25 cellular contexts compared by ENCODE assay signal in the genomic region with DNA sequence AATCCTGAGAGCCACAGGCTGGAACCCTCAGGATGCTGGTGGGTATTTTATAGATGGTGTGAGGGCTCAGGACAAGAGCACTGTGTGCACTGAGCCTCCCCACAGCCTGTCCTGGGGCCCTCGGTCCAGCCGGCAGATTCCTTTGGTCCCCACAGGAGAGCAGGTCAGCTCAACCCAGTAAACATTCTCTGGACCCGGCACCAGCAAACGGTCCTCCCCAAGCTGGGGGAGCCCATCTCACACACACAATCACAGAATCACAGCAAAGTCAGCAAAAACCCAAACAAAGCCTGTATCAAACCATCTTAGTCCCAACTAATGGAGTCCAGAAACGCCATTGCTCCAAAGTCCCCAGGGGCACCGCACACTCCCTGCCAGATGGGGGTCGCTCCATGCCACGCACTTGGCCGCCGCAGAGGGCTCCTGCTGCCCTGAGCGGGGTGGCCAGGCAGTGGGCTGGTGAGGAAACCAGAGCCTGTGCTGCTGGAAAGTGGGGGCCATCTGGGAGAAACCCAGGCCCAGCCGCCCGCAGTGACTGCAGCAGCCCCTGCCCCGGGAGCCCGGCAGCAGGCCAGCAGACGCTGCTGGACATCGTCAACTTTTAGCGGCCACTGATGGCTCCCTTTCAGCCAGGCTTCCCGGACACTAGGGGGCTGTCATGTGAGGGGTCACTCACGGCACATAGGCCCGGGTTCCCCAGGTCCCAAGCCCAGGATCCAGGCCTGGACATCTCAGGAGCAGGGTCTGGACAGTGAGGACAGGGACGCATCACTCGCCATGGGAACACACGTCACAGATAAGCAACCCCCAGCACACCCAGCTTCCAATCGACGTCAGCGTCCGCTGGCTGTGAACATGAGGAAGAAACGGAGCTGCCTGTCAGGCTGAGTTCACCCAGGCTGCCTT. TPM values are rescaled to one million over a fixed set of nuclear protein-coding genes. Genes with fewer than 3 reads are reported as not detected.
A peak's percentile ranks its signal among the peaks of the same experiment; 100 is the strongest.
DNase-seq lines count a peak whose midpoint lies in the region; ATAC-seq and TF ChIP-seq lines count a peak whose summit lies in the region.
"Had no signal": no experiment of that assay in that cellular context is flagged by ENCODE, and none has a peak within 500 bp of the region (broad histone marks: within the 10 kb centered on the region; RNA-seq: fewer than 3 reads in every experiment).

No MANE protein-coding gene starts in this region.

- no peak overlapping the region for H3K9ac ChIP-seq in mesenchymal stem cell (ENCODE audit: low read length)

- WGBS in heart right ventricle, 2 donors = 46 to 48% methylated on average over 29 of the region's 29 CpGs
- 67% methylated on average over 29 of the region's 29 CpGs for WGBS in mesenchymal stem cell

- DNase-seq in ELF-1 (ENCODE audit: low read depth, low spot score) (peak; percentile 32), heart right ventricle (peak; percentile 26 to 42), mesenchymal stem cell (peak; percentile 60), SKM-1 (lab: John Stamatoyannopoulos, UW; ENCODE audit: unreplicated experiment) (no peak), CD14-positive monocyte (ENCODE audit: low spot score) (no peak)
- no peak for DNase-seq in activated T-helper 1 cell treated with anti-CD3 and anti-CD28 coated beads, Interleukin-12 subunit alpha, Interleukin-12 subunit beta, Interleukin-2, Interleukin-4 antibody, amounts not matched to agents 30 ng/mL and 10 ng/mL and 1 ng/mL, durations not matched to agents 14 hours and 24 hours and 36 hours (ENCODE audit: low spot score)
- DNase-seq: activated CD4-positive, alpha-beta T cell treated with anti-CD3 and anti-CD28 coated beads, Interleukin-2, amount 50 U/mL, for 48 hours; activated CD8-positive, alpha-beta memory T cell treated with anti-CD3 and anti-CD28 coated beads, Interleukin-2, amount 50 U/mL, for 4 hours; activated naive CD4-positive, alpha-beta T cell treated with anti-CD3 and anti-CD28 coated beads, Interleukin-2, amount 50 U/mL, for 16 hours; amygdala; H9; KBM-7; MG63; NCI-H2029 treated with DMSO at 0.1 percent for 48 hours; NCI-H2227 treated with DMSO at 0.1 percent for 48 hours; NCI-H69; nucleus accumbens; SJCRH30; trophoblast cell had no signal

- no peaks in the 10 kb centered on the region for H3K79me1 ChIP-seq in mesenchymal stem cell (replicated peaks; ENCODE audit: low read length, poor library complexity, severe bottlenecking)

- H2BK5ac ChIP-seq in mesenchymal stem cell (ENCODE audit: low read depth, low read length, poor library complexity, severe bottlenecking) = no peak overlapping the region

- H3K4me2 ChIP-seq in mesenchymal stem cell (ENCODE audit: low read length, poor library complexity, severe bottlenecking) = no peak overlapping the region

- H3K27ac Mint-ChIP-seq in brain (peak overlapping the region in 3 of 5 experiments; percentile 8 to 60 (median 35)), CD14-positive monocyte (no peak overlapping the region)
- no peak overlapping the region for H3K27ac Mint-ChIP-seq in activated T-helper 1 cell treated with anti-CD3 and anti-CD28 coated beads, Interleukin-12 subunit alpha, Interleukin-12 subunit beta, Interleukin-2, Interleukin-4 antibody, amounts not matched to agents 30 ng/mL and 10 ng/mL and 1 ng/mL, durations not matched to agents 14 hours and 24 hours and 36 hours
- H3K27ac Mint-ChIP-seq: activated T-helper 17 cell treated with anti-CD3 and anti-CD28 coated beads, Interleukin-2, amount 50 U/mL, for 72 hours; B cell; dendritic cell treated with granulocyte-macrophage colony-stimulating factor and Interleukin-4, amounts not matched to agents 40 ng/mL and 50 ng/mL, for 4 days had no signal

- H4K91ac ChIP-seq in mesenchymal stem cell (ENCODE audit: low read length) = no peak overlapping the region

- H3K27me3 Mint-ChIP-seq in brain (peaks cover 6% of the 10 kb centered on the region), CD14-positive monocyte (ENCODE audit: low read depth in 3 of 3) (peaks cover 0 to 9% (median 5%) of the 10 kb centered on the region in 3 donors)
- no peaks in the 10 kb centered on the region for H3K27me3 Mint-ChIP-seq in activated T-helper 1 cell treated with anti-CD3 and anti-CD28 coated beads, Interleukin-12 subunit alpha, Interleukin-12 subunit beta, Interleukin-2, Interleukin-4 antibody, amounts not matched to agents 30 ng/mL and 10 ng/mL and 1 ng/mL, durations not matched to agents 14 hours and 24 hours and 36 hours (ENCODE audit: insufficient read depth)
- H3K27me3 Mint-ChIP-seq: activated T-helper 17 cell treated with anti-CD3 and anti-CD28 coated beads, Interleukin-2, amount 50 U/mL, for 72 hours; B cell had no signal

- ATAC-seq in heart right ventricle (peak; percentile 30 to 77 (median 59)), HG03135 (IDR thresholded peaks at IDR 0.05; ENCODE audit: unreplicated experiment) (no peak)
- ATAC-seq: activated T-helper 17 cell treated with anti-CD3 and anti-CD28 coated beads, Interleukin-2, amount 50 U/mL, for 72 hours had no signal

- no peak overlapping the region for H3K27ac ChIP-seq in heart right ventricle
- no peak overlapping the region for H3K27ac ChIP-seq in mesenchymal stem cell (ENCODE audit: low read length, poor library complexity, severe bottlenecking)
- H3K27ac ChIP-seq: SJCRH30 had no signal

- no peaks in the 10 kb centered on the region for H3K9me3 ChIP-seq in heart right ventricle
- H3K9me3 ChIP-seq in mesenchymal stem cell (ENCODE audit: control insufficient read depth, low read length) = no peaks in the 10 kb centered on the region
- H3K9me3 ChIP-seq: MG63, SJCRH30 had no signal

- intact Hi-C loops in heart right ventricle (cut with DNase I) (loop anchor here in 1 of 10 donors (5.0 kb wide), 1 partner anchor 53 kb away; no protein-coding TSS in a partner anchor), CD14-positive monocyte (cut with micrococcal nuclease) (loop anchor here in 1 of 2 donors (10.0 kb wide), 1 partner anchor 65 kb away; a partner anchor contains a TSS)
- intact Hi-C loops in activated T-helper 1 cell treated with anti-CD3 and anti-CD28 coated beads, Interleukin-12 subunit alpha, Interleukin-12 subunit beta, Interleukin-2, Interleukin-4 antibody, amounts not matched to agents 30 ng/mL and 10 ng/mL and 1 ng/mL, durations not matched to agents 14 hours and 24 hours and 36 hours (cut with micrococcal nuclease) = no loop called here

- no peaks in the 10 kb centered on the region for H3K27me3 ChIP-seq in heart right ventricle
- H3K27me3 ChIP-seq in mesenchymal stem cell (ENCODE audit: control insufficient read depth in 1 of 2, insufficient read depth in 1 of 2, low read length in 2 of 2) = peaks cover 0 to 4% of the 10 kb centered on the region in 2 experiments
- H3K27me3 ChIP-seq: MG63, SJCRH30 had no signal

- H3K14ac ChIP-seq in mesenchymal stem cell (ENCODE audit: low read length in 2 of 2) = no peak overlapping the region

- H3K36me3 Mint-ChIP-seq in brain (no peaks in the 10 kb centered on the region), CD14-positive monocyte (peaks cover 8% of the 10 kb centered on the region in 2 donors)
- H3K36me3 Mint-ChIP-seq in activated T-helper 1 cell treated with anti-CD3 and anti-CD28 coated beads, Interleukin-12 subunit alpha, Interleukin-12 subunit beta, Interleukin-2, Interleukin-4 antibody, amounts not matched to agents 30 ng/mL and 10 ng/mL and 1 ng/mL, durations not matched to agents 14 hours and 24 hours and 36 hours (ENCODE audit: low read depth) = no peaks in the 10 kb centered on the region

- H3K4me3 ChIP-seq in heart right ventricle (peak overlapping the region in 1 of 10 donors; percentile 12), mesenchymal stem cell (ENCODE audit: insufficient read depth in 1 of 2, low read depth in 1 of 2, low read length in 2 of 2) (no peak overlapping the region)
- H3K4me3 ChIP-seq: MG63, SJCRH30 had no signal

- H2BK12ac ChIP-seq in mesenchymal stem cell (ENCODE audit: low read length in 2 of 2) = no peak overlapping the region

- no peak overlapping the region for H2BK120ac ChIP-seq in mesenchymal stem cell (ENCODE audit: low read depth, low read length)

- H3K9me3 Mint-ChIP-seq in brain = no peaks in the 10 kb centered on the region
- H3K9me3 Mint-ChIP-seq in activated T-helper 1 cell treated with anti-CD3 and anti-CD28 coated beads, Interleukin-12 subunit alpha, Interleukin-12 subunit beta, Interleukin-2, Interleukin-4 antibody, amounts not matched to agents 30 ng/mL and 10 ng/mL and 1 ng/mL, durations not matched to agents 14 hours and 24 hours and 36 hours = no peaks in the 10 kb centered on the region
- peaks cover 0 to 3% (median 0%) of the 10 kb centered on the region in 7 donors for H3K9me3 Mint-ChIP-seq in CD14-positive monocyte
- H3K9me3 Mint-ChIP-seq: activated T-helper 17 cell treated with anti-CD3 and anti-CD28 coated beads, Interleukin-2, amount 50 U/mL, for 72 hours; dendritic cell treated with granulocyte-macrophage colony-stimulating factor and Interleukin-4, amounts not matched to agents 40 ng/mL and 50 ng/mL, for 4 days; H9 had no signal

- H2AK5ac ChIP-seq in mesenchymal stem cell (ENCODE audit: low read length, severe bottlenecking) = no peak overlapping the region

- H2AFZ ChIP-seq in mesenchymal stem cell (ENCODE audit: low read depth, low read length) = no peak overlapping the region

- H3K36me3 ChIP-seq in heart right ventricle = no peaks in the 10 kb centered on the region
- H3K36me3 ChIP-seq in mesenchymal stem cell (ENCODE audit: control insufficient read depth in 1 of 2, insufficient read depth in 2 of 2, low read depth in 1 of 2, low read length in 2 of 2) = peaks cover 3 to 11% of the 10 kb centered on the region in 2 experiments
- H3K36me3 ChIP-seq: MG63, SJCRH30 had no signal

- no peak overlapping the region for H2BK15ac ChIP-seq in mesenchymal stem cell (ENCODE audit: low read depth, poor library complexity, severe bottlenecking)

- no peak overlapping the region for H3K4me3 Mint-ChIP-seq in brain
- H3K4me3 Mint-ChIP-seq in activated T-helper 1 cell treated with anti-CD3 and anti-CD28 coated beads, Interleukin-12 subunit alpha, Interleukin-12 subunit beta, Interleukin-2, Interleukin-4 antibody, amounts not matched to agents 30 ng/mL and 10 ng/mL and 1 ng/mL, durations not matched to agents 14 hours and 24 hours and 36 hours = no peak overlapping the region
- no peak overlapping the region for H3K4me3 Mint-ChIP-seq in CD14-positive monocyte
- H3K4me3 Mint-ChIP-seq: activated T-helper 17 cell treated with anti-CD3 and anti-CD28 coated beads, Interleukin-2, amount 50 U/mL, for 72 hours; B cell; dendritic cell treated with granulocyte-macrophage colony-stimulating factor and Interleukin-4, amounts not matched to agents 40 ng/mL and 50 ng/mL, for 4 days; H9 had no signal

- H3K4me1 Mint-ChIP-seq in brain (peaks cover 26% of the 10 kb centered on the region), CD14-positive monocyte (peaks cover 4% of the 10 kb centered on the region)
- no peaks in the 10 kb centered on the region for H3K4me1 Mint-ChIP-seq in activated T-helper 1 cell treated with anti-CD3 and anti-CD28 coated beads, Interleukin-12 subunit alpha, Interleukin-12 subunit beta, Interleukin-2, Interleukin-4 antibody, amounts not matched to agents 30 ng/mL and 10 ng/mL and 1 ng/mL, durations not matched to agents 14 hours and 24 hours and 36 hours (ENCODE audit: low read depth)
- H3K4me1 Mint-ChIP-seq: activated T-helper 17 cell treated with anti-CD3 and anti-CD28 coated beads, Interleukin-2, amount 50 U/mL, for 72 hours; B cell had no signal

- H3K23ac ChIP-seq in mesenchymal stem cell (ENCODE audit: low read length in 2 of 2) = no peak overlapping the region

- no peak overlapping the region for H3K18ac ChIP-seq in mesenchymal stem cell (ENCODE audit: low read depth in 1 of 2, low read length in 2 of 2)

- H3K4me1 ChIP-seq in heart right ventricle = peaks cover 0 to 8% (median 0%) of the 10 kb centered on the region in 9 donors
- H3K4me1 ChIP-seq in mesenchymal stem cell (ENCODE audit: control insufficient read depth, insufficient read depth, low read depth, low read length) = peaks cover 3% of the 10 kb centered on the region
- H3K4me1 ChIP-seq: SJCRH30 had no signal

- H3K4ac ChIP-seq in mesenchymal stem cell (ENCODE audit: low read depth in 1 of 2, low read length in 2 of 2) = no peak overlapping the region

- no peak overlapping the region for H4K8ac ChIP-seq in mesenchymal stem cell (ENCODE audit: low read length)

- TF ChIP-seq CTCF in brain (conservative IDR thresholded peaks at IDR 0.05) (no peak), heart right ventricle (IDR thresholded peaks at IDR 0.05) (peak in 3 of 9 donors; percentile 11 to 30 (median 18)), CD14-positive monocyte (IDR thresholded peaks at IDR 0.05) (no peak)

RNA-seq across cellular contexts. Expression of a gene that starts 52.6 kb away (rescaled TPM):
- polyA plus RNA-seq in brain (ENCODE audit: insufficient read depth, low read depth, low replicate concordance) = 116 TPM
- total RNA-seq in heart right ventricle = 10 to 100 TPM in 9 of 10 donors, 1 to 10 TPM in 1; 9.4 to 78.9 (median 32.6) TPM
- polyA plus RNA-seq in heart right ventricle = 10 to 100 TPM in 1 of 2 donors, 1 to 10 TPM in 1; 2.4 to 19.2 TPM
- polyA plus RNA-seq in mesenchymal stem cell (2013, experiment 1 of 2) = 3.9 TPM
- polyA plus RNA-seq in mesenchymal stem cell (2013, experiment 2 of 2) = 3.5 TPM
- 24.1 and 24.7 TPM in 2 replicates for total RNA-seq in activated T-helper 1 cell treated with anti-CD3 and anti-CD28 coated beads, Interleukin-12 subunit alpha, Interleukin-12 subunit beta, Interleukin-2, Interleukin-4 antibody, amounts not matched to agents 30 ng/mL and 10 ng/mL and 1 ng/mL, durations not matched to agents 14 hours and 24 hours and 36 hours
- polyA plus RNA-seq in CD14-positive monocyte = not detected
- total RNA-seq: HT-29, SJCRH30 had no signal

Comparison
In these comparisons a context has a peak if more than half of its experiments do, and no peak if none do; other contexts are left out.
1. DNase-seq: peak in ELF-1 (single experiment), heart right ventricle (2 of 2) and mesenchymal stem cell (single experiment); none in SKM-1 (single experiment), activated T-helper 1 cell treated with anti-CD3 and anti-CD28 coated beads, Interleukin-12 subunit alpha, Interleukin-12 subunit beta, Interleukin-2, Interleukin-4 antibody, amounts not matched to agents 30 ng/mL and 10 ng/mL and 1 ng/mL, durations not matched to agents 14 hours and 24 hours and 36 hours (single experiment) and CD14-positive monocyte (single experiment).
2. H3K27ac Mint-ChIP-seq: peak in brain (3 of 5); none in activated T-helper 1 cell treated with anti-CD3 and anti-CD28 coated beads, Interleukin-12 subunit alpha, Interleukin-12 subunit beta, Interleukin-2, Interleukin-4 antibody, amounts not matched to agents 30 ng/mL and 10 ng/mL and 1 ng/mL, durations not matched to agents 14 hours and 24 hours and 36 hours (single experiment) and CD14-positive monocyte (0 of 7).